Comparison of ENCODE assay signal across 8 cellular contexts in the genomic region with DNA sequence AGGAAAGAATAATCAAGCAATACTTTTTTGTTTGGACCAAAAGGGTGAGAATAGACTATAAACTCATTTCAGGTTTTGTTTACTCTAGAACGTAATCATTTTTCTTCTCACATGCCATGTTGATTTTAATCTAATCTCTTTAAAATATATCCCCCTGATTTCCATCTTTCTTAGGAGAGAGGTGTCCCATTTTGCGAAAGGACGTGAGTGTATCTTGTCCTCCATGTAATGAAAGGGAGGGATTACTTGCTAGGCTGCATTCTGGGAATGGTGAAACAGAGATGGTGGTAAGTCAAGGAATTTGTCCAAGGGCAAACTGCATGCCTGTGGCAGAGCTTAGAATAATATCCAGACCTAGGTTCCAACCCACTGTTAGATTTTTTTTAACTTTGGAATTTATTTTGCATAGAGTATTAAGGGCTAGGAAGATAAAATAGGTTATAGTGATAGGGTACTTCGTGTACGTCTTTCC. TPM values are rescaled to one million over a fixed set of nuclear protein-coding genes. Genes with fewer than 3 reads are reported as not detected.
A peak's percentile ranks its signal among the peaks of the same experiment; 100 is the strongest.
DNase-seq lines count a peak whose midpoint lies in the region; ATAC-seq, FAIRE-seq and TF ChIP-seq lines count a peak whose summit lies in the region.

No MANE protein-coding gene starts in this region.

- 0 out of 2 replicates have a peak overlapping the region, but pooled peaks have one; percentile 96 for H3K9ac ChIP-seq in HepG2 (ENCODE audit: insufficient read depth, low read depth, low read length)

- peak overlapping the region in 8 of 10 donors; percentile 97 to 100 (median 100) for H3K27ac ChIP-seq in heart right ventricle
- H3K27ac ChIP-seq in HepG2 (ENCODE audit: extremely low read length, insufficient read depth, low read length) = no peak overlapping the region
- H3K27ac ChIP-seq in uterus = peak overlapping the region; percentile 99 to 100

- H3K36me3 ChIP-seq in heart right ventricle (no peaks in the 10 kb centered on the region), HepG2 (replicated peaks in 1 of 2; ENCODE audit: control insufficient read depth in 1 of 2, insufficient read depth in 2 of 2, low read length in 2 of 2) (no peaks in the 10 kb centered on the region), uterus (no peaks in the 10 kb centered on the region)

- no peak for TF ChIP-seq RAD21 in HepG2 (CRISPR knock-in tag; IDR thresholded peaks at IDR 0.05)

- H3K4me3 ChIP-seq in heart right ventricle (peak overlapping the region in 2 of 10 donors; percentile 87 to 99), HepG2 (replicated peaks in 1 of 3; ENCODE audit: insufficient read depth in 1 of 3, low read depth in 2 of 3, low read length in 3 of 3) (peak overlapping the region in 2 of 3 experiments; percentile 83 to 88; a peak in 3 of 6 replicates), uterus (no peak overlapping the region)

- in situ Hi-C loops in HepG2 (cut with HindIII; ENCODE audit: extremely low pct_ligation_motif_present, low pct_unique_long_range_greater_than_20kb) = loop anchor here (10.0 kb wide), 1 partner anchor 212 kb away; a partner anchor contains a TSS

- ATAC-seq in heart right ventricle (no peak), Right ventricle myocardium superior (ENCODE audit: poor library complexity) (no peak), HepG2 (no peak), HG03521 (IDR thresholded peaks at IDR 0.05; ENCODE audit: unreplicated experiment) (no peak), HG03571 (IDR thresholded peaks at IDR 0.05; ENCODE audit: unreplicated experiment) (no peak)

- CTCF ChIA-PET in HepG2 (lab: Yijun Ruan, JAX; ENCODE audit: low intra/inter-chr PET ratio, low total read pairs) = no interaction called here

- TF ChIP-seq POLR2A in HepG2 (IDR thresholded peaks at IDR 0.05; ENCODE audit: insufficient read depth in 1 of 2, low read depth in 2 of 2, low read length in 2 of 2) (no peak), uterus (IDR thresholded peaks at IDR 0.05) (no peak)

- peaks cover 6 to 54% (median 36%) of the 10 kb centered on the region in 9 donors for H3K4me1 ChIP-seq in heart right ventricle
- peaks cover 25% of the 10 kb centered on the region for H3K4me1 ChIP-seq in HepG2 (ENCODE audit: insufficient read depth, low read length)
- H3K4me1 ChIP-seq in uterus = peaks cover 3 to 4% of the 10 kb centered on the region in 2 donors

- WGBS in heart right ventricle, 2 donors = 89 to 92% methylated on average over 5 of the region's 5 CpGs
- WGBS in HepG2 (ENCODE audit: low lambda C conversion rate) = 75% methylated on average over 5 of the region's 5 CpGs

- no peak for FAIRE-seq in HepG2 (lab: Jason Lieb, UNC)

- TF ChIP-seq EP300 in HepG2 (IDR thresholded peaks at IDR 0.05; ENCODE audit: low read depth in 2 of 2, low read length in 2 of 2) = no peak
- TF ChIP-seq EP300 in HepG2 (CRISPR knock-in tag; IDR thresholded peaks at IDR 0.05; ENCODE audit: borderline replicate concordance) = no peak

- POLR2A ChIA-PET in HepG2 (lab: Yijun Ruan, JAX) = no interaction called here

- TF ChIP-seq CTCF in heart right ventricle (IDR thresholded peaks at IDR 0.05) (no peak), HepG2 (CRISPR knock-in tag; IDR thresholded peaks at IDR 0.05) (no peak), uterus (IDR thresholded peaks at IDR 0.05) (no peak)

- H2AFZ ChIP-seq in HepG2 (ENCODE audit: low read length) = no peak overlapping the region

- peaks cover 25% of the 10 kb centered on the region for H4K20me1 ChIP-seq in HepG2 (ENCODE audit: insufficient read depth, low read length)

- H3K27me3 ChIP-seq in heart right ventricle (no peaks in the 10 kb centered on the region), HepG2 (ENCODE audit: control insufficient read depth in 1 of 2, insufficient read depth in 2 of 2, low read length in 2 of 2) (peaks cover 0 to 6% of the 10 kb centered on the region in 2 experiments; a peak in 3 of 5 replicates), uterus (no peaks in the 10 kb centered on the region)

- intact Hi-C loops in heart right ventricle (cut with DNase I) (loop anchor here in 7 of 10 donors (2.0 to 10.0 kb wide), 8 partner anchors 90 to 308 kb away; a partner anchor contains a TSS), Right ventricle myocardium superior (cut with DNase I) (loop anchor here (10.0 kb wide), 2 partner anchors 202 to 308 kb away; a partner anchor contains a TSS), HepG2 (cut with micrococcal nuclease; ENCODE audit: unreplicated experiment) (no loop called here), uterus (cut with DNase I; ENCODE audit: low total_unique reads) (loop anchor here (10.0 kb wide), 1 partner anchor 202 kb away; a partner anchor contains a TSS)

- H3K79me2 ChIP-seq in HepG2 (ENCODE audit: insufficient read depth, low read length) = peaks cover 25% of the 10 kb centered on the region

- BruUV-seq in HepG2 (replicated peaks; lab: Mats Ljungman, UMichigan) = no TSS peak

- peak overlapping the region; percentile 89 for H3K4me2 ChIP-seq in HepG2 (ENCODE audit: low read depth, low read length)

- H3K9me3 ChIP-seq in heart right ventricle (no peaks in the 10 kb centered on the region), HepG2 (ENCODE audit: low read length) (no peaks in the 10 kb centered on the region), uterus (no peaks in the 10 kb centered on the region)

- DNase-seq in heart right ventricle (no peak), Right ventricle myocardium superior (no peak), amniotic stem cell (lab: John Stamatoyannopoulos, UW) (peak; percentile 55), HepG2 (ENCODE audit: low spot score) (no peak), uterus (no peak)
- DNase-seq in activated naive CD4-positive, alpha-beta T cell treated with Interleukin-2 at 50 U/mL for 16 hours = no peak

TF ChIP-seq in HepG2, 621 proteins besides CTCF, POLR2A, EP300 and RAD21 (continues in another document):
- TF ChIP-seq ZNF883 (CRISPR knock-in tag; IDR thresholded peaks at IDR 0.05; ENCODE audit: not compliant biosample characterization) = no peak
- TF ChIP-seq MZF1 (CRISPR knock-in tag; IDR thresholded peaks at IDR 0.05; ENCODE audit: borderline replicate concordance) = no peak
- TF ChIP-seq, protein P1, sequence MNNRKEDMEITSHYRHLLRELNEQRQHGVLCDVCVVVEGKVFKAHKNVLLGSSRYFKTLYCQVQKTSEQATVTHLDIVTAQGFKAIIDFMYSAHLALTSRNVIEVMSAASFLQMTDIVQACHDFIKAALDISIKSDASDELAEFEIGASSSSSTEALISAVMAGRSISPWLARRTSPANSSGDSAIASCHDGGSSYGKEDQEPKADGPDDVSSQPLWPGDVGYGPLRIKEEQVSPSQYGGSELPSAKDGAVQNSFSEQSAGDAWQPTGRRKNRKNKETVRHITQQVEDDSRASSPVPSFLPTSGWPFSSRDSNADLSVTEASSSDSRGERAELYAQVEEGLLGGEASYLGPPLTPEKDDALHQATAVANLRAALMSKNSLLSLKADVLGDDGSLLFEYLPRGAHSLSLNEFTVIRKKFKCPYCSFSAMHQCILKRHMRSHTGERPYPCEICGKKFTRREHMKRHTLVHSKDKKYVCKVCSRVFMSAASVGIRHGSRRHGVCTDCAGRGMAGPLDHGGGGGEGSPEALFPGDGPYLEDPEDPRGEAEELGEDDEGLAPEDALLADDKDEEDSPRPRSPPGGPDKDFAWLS (CRISPR knock-in tag; IDR thresholded peaks at IDR 0.05; ENCODE audit: borderline replicate concordance) = no peak
- no peak for TF ChIP-seq ZNF546 (CRISPR knock-in tag; conservative IDR thresholded peaks at IDR 0.05)
- TF ChIP-seq, protein P2, sequence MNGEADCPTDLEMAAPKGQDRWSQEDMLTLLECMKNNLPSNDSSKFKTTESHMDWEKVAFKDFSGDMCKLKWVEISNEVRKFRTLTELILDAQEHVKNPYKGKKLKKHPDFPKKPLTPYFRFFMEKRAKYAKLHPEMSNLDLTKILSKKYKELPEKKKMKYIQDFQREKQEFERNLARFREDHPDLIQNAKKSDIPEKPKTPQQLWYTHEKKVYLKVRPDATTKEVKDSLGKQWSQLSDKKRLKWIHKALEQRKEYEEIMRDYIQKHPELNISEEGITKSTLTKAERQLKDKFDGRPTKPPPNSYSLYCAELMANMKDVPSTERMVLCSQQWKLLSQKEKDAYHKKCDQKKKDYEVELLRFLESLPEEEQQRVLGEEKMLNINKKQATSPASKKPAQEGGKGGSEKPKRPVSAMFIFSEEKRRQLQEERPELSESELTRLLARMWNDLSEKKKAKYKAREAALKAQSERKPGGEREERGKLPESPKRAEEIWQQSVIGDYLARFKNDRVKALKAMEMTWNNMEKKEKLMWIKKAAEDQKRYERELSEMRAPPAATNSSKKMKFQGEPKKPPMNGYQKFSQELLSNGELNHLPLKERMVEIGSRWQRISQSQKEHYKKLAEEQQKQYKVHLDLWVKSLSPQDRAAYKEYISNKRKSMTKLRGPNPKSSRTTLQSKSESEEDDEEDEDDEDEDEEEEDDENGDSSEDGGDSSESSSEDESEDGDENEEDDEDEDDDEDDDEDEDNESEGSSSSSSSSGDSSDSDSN (CRISPR knock-in tag; IDR thresholded peaks at IDR 0.05) = no peak

RNA-seq across cellular contexts. Expression of a gene that starts 1.8 kb away (rescaled TPM):
- total RNA-seq in heart right ventricle = 10 to 100 TPM; 38.1 to 71.4 (median 49.0) TPM
- 100 to 1,000 TPM in 1 of 2 donors, 10 to 100 TPM in 1; 32.4 to 127 TPM for polyA plus RNA-seq in heart right ventricle
- 45.3 TPM for total RNA-seq in Right ventricle myocardium superior
- total RNA-seq in HepG2 (2016; rRNA removed; fragmentation: Illumina TruSeq; extraction: Trizol) = 59.6 and 108 TPM in 2 replicates
- total RNA-seq in HepG2 (2016; cell fraction: cytosol; rRNA removed; fragmentation: Illumina TruSeq; extraction: Trizol; ENCODE audit: low read depth) = 10.2 and 11.9 TPM in 2 replicates
- 59.3 and 98.0 TPM in 2 replicates for total RNA-seq in HepG2 (2016; cell fraction: insoluble cytoplasmic fraction; rRNA removed; fragmentation: Illumina TruSeq; extraction: Trizol)
- total RNA-seq in HepG2 (2016; cell fraction: membrane; rRNA removed; fragmentation: Illumina TruSeq; extraction: Trizol) = 24.2 and 38.1 TPM in 2 replicates
- total RNA-seq in HepG2 (2016; cell fraction: nucleus; rRNA removed; fragmentation: Illumina TruSeq; extraction: Trizol) = 241 and 262 TPM in 2 replicates
- 102 and 115 TPM in 2 replicates for polyA plus RNA-seq in HepG2 (2011; rRNA removed)
- 39.3 and 39.6 TPM in 2 replicates for polyA plus RNA-seq in HepG2 (2011; cell fraction: cytosol; rRNA removed)
- 243 and 276 TPM in 2 replicates for polyA plus RNA-seq in HepG2 (2011; cell fraction: nucleus; rRNA removed)
- polyA plus RNA-seq in HepG2 (2012) = 63.9 and 67.7 TPM in 2 replicates
- 5.5 and 5.7 TPM in 2 replicates for polyA plus RNA-seq in HepG2 (2016; cell fraction: cytosol; fragmentation: Illumina TruSeq; extraction: Trizol; ENCODE audit: low read depth)
- polyA plus RNA-seq in HepG2 (2016; cell fraction: insoluble cytoplasmic fraction; fragmentation: Illumina TruSeq; extraction: Trizol; ENCODE audit: low read depth) = 41.1 and 41.5 TPM in 2 replicates
- polyA plus RNA-seq in HepG2 (2016; cell fraction: membrane; fragmentation: Illumina TruSeq; extraction: Trizol; ENCODE audit: low read depth) = 14.4 and 23.2 TPM in 2 replicates
- polyA plus RNA-seq in HepG2 (2016; cell fraction: nucleus; fragmentation: Illumina TruSeq; extraction: Trizol; ENCODE audit: insufficient read depth, low read depth) = 283 and 324 TPM in 2 replicates
- polyA minus RNA-seq in HepG2 (2011; rRNA and poly(A)+ RNA removed; ENCODE audit: low replicate concordance) = 88.1 and 160 TPM in 2 replicates
- 46.2 and 49.6 TPM in 2 replicates for polyA minus RNA-seq in HepG2 (2011; cell fraction: cytosol; rRNA and poly(A)+ RNA removed)
- 521 and 529 TPM in 2 replicates for polyA minus RNA-seq in HepG2 (2011; cell fraction: nucleus; rRNA and poly(A)+ RNA removed)
- 100 to 1,000 TPM; 128 to 268 (median 235) TPM for total RNA-seq in uterus

Comparison
In these comparisons a context has a peak if more than half of its experiments do, and no peak if none do; other contexts are left out.
1. H3K4me3 ChIP-seq: peak in HepG2 (2 of 3); none in uterus (0 of 2).